In the genomic region with DNA sequence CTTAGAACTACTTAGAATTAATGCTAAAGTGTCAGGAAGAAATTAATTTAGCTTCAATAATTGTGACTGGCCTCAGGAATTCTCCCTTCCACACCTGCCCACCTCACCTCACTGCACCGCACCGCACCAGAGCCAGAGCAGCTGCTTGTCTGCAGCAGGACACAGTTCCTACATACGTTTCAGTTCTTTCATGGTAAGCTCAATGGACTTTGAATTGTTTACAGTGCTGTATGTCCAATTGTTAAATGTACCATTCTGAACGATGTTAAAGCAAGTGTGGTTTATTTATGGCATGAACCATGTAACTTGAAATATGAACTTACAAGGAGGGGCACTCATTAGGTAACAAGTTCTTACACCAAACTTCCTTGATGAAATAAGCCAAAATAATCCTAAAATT, we compare ENCODE assay signal across 6 cellular contexts.
DNase-seq lines count a peak whose midpoint lies in the region; ATAC-seq, FAIRE-seq and TF ChIP-seq lines count a peak whose summit lies in the region.
"Not testable (repeated sequence)": the region's sequence is repeated elsewhere in the genome, so short reads cannot be mapped to it uniquely, and the experiment has no call there.

No MANE protein-coding gene starts in this region.

- not testable (repeated sequence) for H3K79me2 ChIP-seq in K562 (ENCODE audit: control insufficient read depth, insufficient read depth, low read length); H1 (ENCODE audit: control insufficient read depth in 1 of 2, insufficient read depth in 2 of 2, low read length in 2 of 2)

- BruUV-seq in Caco-2 (replicated peaks; lab: Mats Ljungman, UMichigan) = TSS peak; percentile 8
- BruUV-seq in K562 (replicated peaks; lab: Mats Ljungman, UMichigan) = not testable (repeated sequence)

- not testable (repeated sequence) for H3K14ac ChIP-seq in H1 (ENCODE audit: insufficient read length)

- TF ChIP-seq RAD21 in K562 (CRISPR knock-in tag; conservative IDR thresholded peaks at IDR 0.05 in 1 of 2, IDR thresholded peaks at IDR 0.05 in 1 of 2); H1 (IDR thresholded peaks at IDR 0.05 in 1 of 2, conservative IDR thresholded peaks at IDR 0.05 in 1 of 2; ENCODE audit: low read depth in 2 of 2, low read length in 2 of 2): not testable (repeated sequence)

- TF ChIP-seq POLR2A in K562 (conservative IDR thresholded peaks at IDR 0.05); H1 (IDR thresholded peaks at IDR 0.05; ENCODE audit: control extremely low read depth in 1 of 2, low read depth in 2 of 2, low read length in 2 of 2): not testable (repeated sequence)

- H3K9me3 Mint-ChIP-seq in Caco-2 (ENCODE audit: unreplicated experiment) = not testable (repeated sequence)

- not testable (repeated sequence) for ATAC-seq in K562
- peak; percentile 86 for ATAC-seq in mucosa of descending colon

- not testable (repeated sequence) for H3K4me2 ChIP-seq in K562 (ENCODE audit: insufficient read depth, low read length); H1 (ENCODE audit: insufficient read depth in 1 of 2, low read depth in 2 of 2, low read length in 2 of 2)

- H2BK12ac ChIP-seq in H1 (ENCODE audit: low read depth, low read length) = not testable (repeated sequence)

- not testable (repeated sequence) for H4K8ac ChIP-seq in H1 (ENCODE audit: extremely low read depth, insufficient read depth, low read length)

- H3K18ac ChIP-seq in H1 (ENCODE audit: extremely low read depth, low read length) = not testable (repeated sequence)

- H3K36me3 Mint-ChIP-seq in Caco-2 (ENCODE audit: insufficient read depth, unreplicated experiment) = peaks cover 22% of the 10 kb centered on the region

- H3K4me3 Mint-ChIP-seq in Caco-2 (ENCODE audit: unreplicated experiment) = not testable (repeated sequence)

- not testable (repeated sequence) for H3K56ac ChIP-seq in H1 (replicated peaks; ENCODE audit: insufficient read length, low read depth, low read length)

- H4K20me1 ChIP-seq in K562 (replicated peaks; ENCODE audit: control insufficient read depth, insufficient read depth, low read length); H1 (replicated peaks in 1 of 2; ENCODE audit: control insufficient read depth in 1 of 2, insufficient read depth in 2 of 2, low read length in 2 of 2): not testable (repeated sequence)

- H2BK5ac ChIP-seq in H1 (ENCODE audit: low read depth, low read length) = not testable (repeated sequence)

- H3K27ac Mint-ChIP-seq in Caco-2 (ENCODE audit: unreplicated experiment) = not testable (repeated sequence)

- H3K27me3 Mint-ChIP-seq in Caco-2 (ENCODE audit: insufficient read depth, unreplicated experiment) = not testable (repeated sequence)

- TF ChIP-seq EP300 in K562 (IDR thresholded peaks at IDR 0.05; ENCODE audit: low read length); H1 (IDR thresholded peaks at IDR 0.05; ENCODE audit: borderline replicate concordance in 1 of 2, low read depth in 2 of 2, low read length in 2 of 2): not testable (repeated sequence)

- not testable (repeated sequence) for H3K79me1 ChIP-seq in H1 (ENCODE audit: low read depth, low read length)

- H4K91ac ChIP-seq in H1 (replicated peaks; ENCODE audit: insufficient read length, low read length) = not testable (repeated sequence)

- intact Hi-C loops in Caco-2 (cut with micrococcal nuclease; ENCODE audit: unreplicated experiment); K562 (cut with micrococcal nuclease); kidney (cut with DNase I); mucosa of descending colon (cut with DNase I, micrococcal nuclease): not testable (repeated sequence)

- H2BK120ac ChIP-seq in H1 (replicated peaks; ENCODE audit: low read depth, low read length) = not testable (repeated sequence)

- not testable (repeated sequence) for H3K27ac ChIP-seq in K562 (ENCODE audit: extremely low read depth, low read depth, low read length); H1 (ENCODE audit: low read depth, low read length); kidney (ENCODE audit: low read depth in 2 of 2, low read length in 2 of 2)

- WGBS in K562 (ENCODE audit: insufficient coverage, low coverage, missing lambda C conversion rate) = 90% methylated on average over 2 of the region's 4 CpGs
- WGBS in H1 (ENCODE audit: extremely low coverage in 1 of 2, insufficient coverage in 1 of 2, insufficient read length in 1 of 2, insufficient replicate concordance in 2 of 2, low coverage in 1 of 2, low lambda C conversion rate in 2 of 2, missing lambda C conversion rate in 1 of 2), 2 experiments = no CpG with 5 or more reads among the region's 4 CpGs

- not testable (repeated sequence) for H3K4me1 Mint-ChIP-seq in Caco-2 (ENCODE audit: low read depth, unreplicated experiment)

- FAIRE-seq in HTR-8/SVneo (lab: Jason Lieb, UNC) = peak; percentile 85
- FAIRE-seq in K562 (lab: Jason Lieb, UNC) = peak; percentile 64
- FAIRE-seq in H1 (lab: Jason Lieb, UNC) = peak; percentile 77
- peak; percentile 47 for FAIRE-seq in kidney (lab: Jason Lieb, UNC)

- H3K9ac ChIP-seq in K562 (ENCODE audit: insufficient read depth in 1 of 2, low read depth in 2 of 2, low read length in 2 of 2); H1 (replicated peaks in 1 of 4; ENCODE audit: extremely low read depth in 1 of 4, low read depth in 3 of 4, low read length in 3 of 4); kidney (ENCODE audit: low read length in 2 of 2): not testable (repeated sequence)

- not testable (repeated sequence) for H2AK5ac ChIP-seq in H1 (ENCODE audit: low read depth, low read length)

- H3K4me3 ChIP-seq in Caco-2 (ENCODE audit: low read depth, low read length); K562; H1 (ENCODE audit: extremely low read depth in 1 of 4, insufficient read depth in 2 of 4, low read depth in 3 of 4, low read length in 4 of 4); kidney (ENCODE audit: low read length in 2 of 2); mucosa of descending colon: not testable (repeated sequence)

- not testable (repeated sequence) for H3K4ac ChIP-seq in H1 (replicated peaks; ENCODE audit: insufficient read length, low read depth, low read length)

- not testable (repeated sequence) for H3K9me1 ChIP-seq in K562 (ENCODE audit: control insufficient read depth, insufficient read depth, low read length)

- H3K23ac ChIP-seq in H1 (ENCODE audit: insufficient read length) = not testable (repeated sequence)

- H2BK20ac ChIP-seq in H1 (ENCODE audit: low read length) = not testable (repeated sequence)

- TF ChIP-seq CTCF in Caco-2 (IDR thresholded peaks at IDR 0.05; ENCODE audit: insufficient read depth in 1 of 2, low read depth in 1 of 2, low read length in 1 of 2, severe bottlenecking in 1 of 2, unreplicated experiment in 1 of 2); K562 (IDR thresholded peaks at IDR 0.05 in 2 of 3, conservative IDR thresholded peaks at IDR 0.05 in 1 of 3; ENCODE audit: insufficient read depth in 2 of 3, low read depth in 1 of 3, low read length in 3 of 3); H1 (IDR thresholded peaks at IDR 0.05; ENCODE audit: control extremely low read depth in 1 of 3, insufficient read depth in 1 of 3, low read depth in 1 of 3, low read length in 3 of 3); kidney (IDR thresholded peaks at IDR 0.05; ENCODE audit: borderline replicate concordance, extremely low read depth, insufficient read depth); mucosa of descending colon (IDR thresholded peaks at IDR 0.05): not testable (repeated sequence)

- H3K4me1 ChIP-seq in Caco-2; K562 (replicated peaks in 1 of 2; ENCODE audit: control insufficient read depth in 2 of 2, insufficient read depth in 2 of 2, low read length in 2 of 2); H1 (replicated peaks in 1 of 4; ENCODE audit: control insufficient read depth in 3 of 4, insufficient read depth in 4 of 4, low read length in 3 of 4); kidney (ENCODE audit: control insufficient read depth in 1 of 2, insufficient read depth in 1 of 2, low read depth in 1 of 2, low read length in 2 of 2); mucosa of descending colon (ENCODE audit: low read depth): not testable (repeated sequence)

- POLR2A ChIA-PET in Caco-2 (lab: Charles Lee); K562 (lab: Yijun Ruan, JAX); H1 (lab: Charles Lee; ENCODE audit: partially characterized antibody): not testable (repeated sequence)

- not testable (repeated sequence) for H3K36me3 ChIP-seq in Caco-2 (ENCODE audit: control insufficient read depth, insufficient read depth, low read length); H1 (ENCODE audit: control insufficient read depth in 2 of 4, insufficient read depth in 4 of 4, low read length in 3 of 4); kidney (ENCODE audit: control insufficient read depth in 1 of 2, insufficient read depth in 2 of 2, low read length in 2 of 2); mucosa of descending colon (ENCODE audit: low read depth)
- H3K36me3 ChIP-seq in K562 (ENCODE audit: control insufficient read depth, insufficient read depth, low read length) = peaks cover 15% of the 10 kb centered on the region

- not testable (repeated sequence) for H2AFZ ChIP-seq in K562 (ENCODE audit: low read depth, low read length); H1 (ENCODE audit: low read length)

- H4K5ac ChIP-seq in H1 (ENCODE audit: insufficient read length, low read depth, low read length) = not testable (repeated sequence)

- H3K9me3 ChIP-seq in Caco-2; K562 (replicated peaks; ENCODE audit: control insufficient read depth, insufficient read depth, low read depth, low read length); H1 (ENCODE audit: insufficient read depth in 2 of 2, low read depth in 1 of 2, low read length in 1 of 2); kidney (ENCODE audit: control insufficient read depth in 1 of 2, low read length in 2 of 2); mucosa of descending colon: not testable (repeated sequence)

- CTCF ChIA-PET in Caco-2 (lab: Charles Lee); K562 (lab: Yijun Ruan, JAX; ENCODE audit: low intra/inter-chr PET ratio): not testable (repeated sequence)
- CTCF ChIA-PET in H1 (lab: Charles Lee; ENCODE audit: partially characterized antibody) = interaction anchor here (1.1 kb wide), 1 partner anchor 8 kb away, joined by 3 read pairs; no protein-coding TSS in a partner anchor

- in situ Hi-C loops in K562 (cut with MboI) = not testable (repeated sequence)

- not testable (repeated sequence) for H3K27me3 ChIP-seq in Caco-2 (replicated peaks; ENCODE audit: control insufficient read depth, insufficient read depth, low read length); K562 (ENCODE audit: control insufficient read depth in 2 of 2, insufficient read depth in 2 of 2, low read length in 2 of 2); H1 (replicated peaks in 1 of 4; ENCODE audit: control insufficient read depth in 3 of 4, extremely low read depth in 1 of 4, insufficient read depth in 3 of 4, low read length in 3 of 4)

- not testable (repeated sequence) for H2BK15ac ChIP-seq in H1 (ENCODE audit: low read length)

- not testable (repeated sequence) for H3K23me2 ChIP-seq in H1 (ENCODE audit: low read depth, low read length)

- not testable (repeated sequence) for DNase-seq in Caco-2; HTR-8/SVneo (ENCODE audit: insufficient read length, low spot score); K562 (ENCODE audit: extremely low read depth in 1 of 4, low spot score in 3 of 4); H1 (ENCODE audit: low read depth in 1 of 2, low spot score in 2 of 2); kidney; mucosa of descending colon
